ENCODE assay signal across 11 cellular contexts in the genomic region with DNA sequence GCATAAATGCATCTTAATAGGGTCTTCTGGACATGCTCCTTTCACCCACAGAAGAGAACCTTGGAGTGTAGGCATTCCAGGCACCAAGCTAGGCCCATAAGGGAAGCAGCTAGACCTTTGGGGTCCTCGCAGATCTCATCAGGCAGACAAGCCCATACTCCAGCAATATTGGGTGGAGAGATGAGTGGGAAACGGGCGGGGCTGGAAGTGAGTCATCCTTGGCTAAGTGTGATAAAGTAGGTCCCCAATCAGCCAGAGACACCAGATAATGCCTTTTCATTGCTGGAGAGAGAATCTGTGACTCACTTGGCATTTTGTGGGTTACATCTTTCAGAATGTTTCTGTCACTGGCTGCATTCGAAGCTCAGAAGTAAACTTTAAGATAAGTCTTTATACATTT.
DNase-seq lines count a peak whose midpoint lies in the region; ATAC-seq, FAIRE-seq and TF ChIP-seq lines count a peak whose summit lies in the region.
"Had no signal": no experiment of that assay in that cellular context is flagged by ENCODE, and none has a peak within 500 bp of the region (broad histone marks: within the 10 kb centered on the region; RNA-seq: fewer than 3 reads in every experiment).

No MANE protein-coding gene starts in this region.

- peak; percentile 58 for FAIRE-seq in K562 (lab: Jason Lieb, UNC)
- FAIRE-seq: endometrium, GM12878 had no signal

- H3K27me3 ChIP-seq in SK-N-SH (ENCODE audit: insufficient read depth) = no peaks in the 10 kb centered on the region
- no peaks in the 10 kb centered on the region for H3K27me3 ChIP-seq in K562 (ENCODE audit: control insufficient read depth in 2 of 2, insufficient read depth in 2 of 2, low read length in 2 of 2)

- TF ChIP-seq EP300 in SK-N-SH (IDR thresholded peaks at IDR 0.05; ENCODE audit: borderline replicate concordance in 1 of 2, low read depth in 1 of 2, low read length in 1 of 2) = no peak
- TF ChIP-seq EP300 in K562 (IDR thresholded peaks at IDR 0.05; ENCODE audit: low read length) = no peak

- 3% methylated on average over 4 of the region's 4 CpGs for WGBS in SK-N-SH (ENCODE audit: low lambda C conversion rate)
- 0% methylated on average over 4 of the region's 4 CpGs for WGBS in K562 (ENCODE audit: insufficient coverage, low coverage, missing lambda C conversion rate)

- intact Hi-C loops in K562 (cut with micrococcal nuclease) = no loop called here
- intact Hi-C loops in mucosa of descending colon (cut with DNase I, micrococcal nuclease) = no loop called here

- POLR2A ChIA-PET in SK-N-SH (lab: Yijun Ruan, JAX) (no interaction called here), K562 (lab: Yijun Ruan, JAX) (interaction anchor here (0.6 kb wide), 1 partner anchor 344 kb away, joined by 3 read pairs; no protein-coding TSS in a partner anchor)

- no TSS peak for BruUV-seq in K562 (replicated peaks; lab: Mats Ljungman, UMichigan)

- H2AFZ ChIP-seq in SK-N-SH (ENCODE audit: low read depth) = no peak overlapping the region
- no peak overlapping the region for H2AFZ ChIP-seq in K562 (ENCODE audit: low read depth, low read length)

- H3K9me3 ChIP-seq in SK-N-SH = no peaks in the 10 kb centered on the region
- no peaks in the 10 kb centered on the region for H3K9me3 ChIP-seq in K562 (replicated peaks; ENCODE audit: control insufficient read depth, insufficient read depth, low read depth, low read length)
- H3K9me3 ChIP-seq in mucosa of descending colon = no peaks in the 10 kb centered on the region

- TF ChIP-seq CTCF in SK-N-SH (IDR thresholded peaks at IDR 0.05) (no peak), K562 (IDR thresholded peaks at IDR 0.05 in 2 of 3, conservative IDR thresholded peaks at IDR 0.05 in 1 of 3; ENCODE audit: insufficient read depth in 2 of 3, low read depth in 1 of 3, low read length in 3 of 3) (no peak), mucosa of descending colon (IDR thresholded peaks at IDR 0.05) (no peak)

- H3K27ac ChIP-seq in SK-N-SH (ENCODE audit: low read depth in 2 of 2, low read length in 1 of 2) (no peak overlapping the region), K562 (ENCODE audit: extremely low read depth, low read depth, low read length) (no peak overlapping the region)
- H3K27ac ChIP-seq: VCaP had no signal

- in situ Hi-C loops in K562 (cut with MboI) = loop anchor here (10.0 to 25.0 kb wide), 3 partner anchors 335 to 787 kb away; no protein-coding TSS in a partner anchor

- no peaks in the 10 kb centered on the region for H3K4me1 ChIP-seq in SK-N-SH (ENCODE audit: control insufficient read depth in 1 of 2, insufficient read depth in 2 of 2, low read depth in 1 of 2, low read length in 1 of 2)
- H3K4me1 ChIP-seq in K562 (replicated peaks in 1 of 2; ENCODE audit: control insufficient read depth in 2 of 2, insufficient read depth in 2 of 2, low read length in 2 of 2) = no peaks in the 10 kb centered on the region; a peak in 1 of 5 replicates
- H3K4me1 ChIP-seq in mucosa of descending colon (ENCODE audit: low read depth) = no peaks in the 10 kb centered on the region

- CTCF ChIA-PET in SK-N-SH (lab: Yijun Ruan, JAX) (interaction anchor here (1.1 to 2.8 kb wide), 4 partner anchors 9 to 780 kb away, joined by 4 to 9 read pairs (median 4); no protein-coding TSS in a partner anchor), K562 (lab: Yijun Ruan, JAX; ENCODE audit: low intra/inter-chr PET ratio) (no interaction called here)

- no peaks in the 10 kb centered on the region for H3K9me2 ChIP-seq in SK-N-SH

- peak; percentile 12 for DNase-seq in HK-2 (ENCODE audit: unreplicated experiment)
- no peak for DNase-seq in SK-N-SH
- peak; percentile 20 to 49 (median 44) for DNase-seq in K562 (ENCODE audit: extremely low read depth in 1 of 4, low spot score in 3 of 4)
- DNase-seq in stimulated activated CD4-positive, alpha-beta T cell treated with anti-CD3 and anti-CD28 coated beads, TNF-alpha, amount 100 ng/mL, for 24 hours (ENCODE audit: low read depth in 3 of 3) = peak; percentile 8 to 59 (median 15)
- DNase-seq in GDM1 (lab: John Stamatoyannopoulos, UW) = no peak
- DNase-seq in NCI-H2029 (lab: John Stamatoyannopoulos, UW) = no peak
- DNase-seq in mucosa of descending colon = no peak
- DNase-seq: NCI-H187 had no signal

- TF ChIP-seq RAD21 in SK-N-SH (IDR thresholded peaks at IDR 0.05; ENCODE audit: low read length) (no peak), K562 (CRISPR knock-in tag; conservative IDR thresholded peaks at IDR 0.05 in 1 of 2, IDR thresholded peaks at IDR 0.05 in 1 of 2) (no peak)

- H3K9ac ChIP-seq in SK-N-SH (no peak overlapping the region), K562 (ENCODE audit: insufficient read depth in 1 of 2, low read depth in 2 of 2, low read length in 2 of 2) (no peak overlapping the region)

- no peaks in the 10 kb centered on the region for H3K79me2 ChIP-seq in SK-N-SH (ENCODE audit: insufficient read depth)
- H3K79me2 ChIP-seq in K562 (ENCODE audit: control insufficient read depth, insufficient read depth, low read length) = no peaks in the 10 kb centered on the region

- H3K4me3 ChIP-seq in SK-N-SH (ENCODE audit: low read depth in 2 of 2, low read length in 1 of 2) = no peak overlapping the region
- H3K4me3 ChIP-seq in K562 = no peak overlapping the region
- H3K4me3 ChIP-seq in mucosa of descending colon = no peak overlapping the region
- H3K4me3 ChIP-seq: GM12878 had no signal

- peak; percentile 55; the same call in 2 of the 3 replicates for ATAC-seq in K562
- no peak for ATAC-seq in mucosa of descending colon
- ATAC-seq: GM12878 had no signal

- H3K36me3 ChIP-seq in SK-N-SH (replicated peaks in 1 of 2; ENCODE audit: control insufficient read depth in 1 of 2, insufficient read depth in 2 of 2, low read length in 1 of 2) (no peaks in the 10 kb centered on the region), K562 (ENCODE audit: control insufficient read depth, insufficient read depth, low read length) (no peaks in the 10 kb centered on the region), mucosa of descending colon (ENCODE audit: low read depth) (no peaks in the 10 kb centered on the region)

- H3F3A ChIP-seq in SK-N-SH (replicated peaks; ENCODE audit: insufficient read depth) = no peaks in the 10 kb centered on the region

- H3K9me1 ChIP-seq in K562 (ENCODE audit: control insufficient read depth, insufficient read depth, low read length) = no peaks in the 10 kb centered on the region

- no peak overlapping the region for H3K4me2 ChIP-seq in SK-N-SH
- H3K4me2 ChIP-seq in K562 (ENCODE audit: insufficient read depth, low read length) = no peak overlapping the region; the same call in 1 of the 2 replicates

- H4K20me1 ChIP-seq in SK-N-SH (ENCODE audit: insufficient read depth) (no peaks in the 10 kb centered on the region), K562 (replicated peaks; ENCODE audit: control insufficient read depth, insufficient read depth, low read length) (no peaks in the 10 kb centered on the region)

- TF ChIP-seq POLR2A in K562 (conservative IDR thresholded peaks at IDR 0.05) = no peak

TF ChIP-seq in SK-N-SH, 30 proteins besides CTCF, POLR2A, EP300 and RAD21:
- TF ChIP-seq, protein P1, sequence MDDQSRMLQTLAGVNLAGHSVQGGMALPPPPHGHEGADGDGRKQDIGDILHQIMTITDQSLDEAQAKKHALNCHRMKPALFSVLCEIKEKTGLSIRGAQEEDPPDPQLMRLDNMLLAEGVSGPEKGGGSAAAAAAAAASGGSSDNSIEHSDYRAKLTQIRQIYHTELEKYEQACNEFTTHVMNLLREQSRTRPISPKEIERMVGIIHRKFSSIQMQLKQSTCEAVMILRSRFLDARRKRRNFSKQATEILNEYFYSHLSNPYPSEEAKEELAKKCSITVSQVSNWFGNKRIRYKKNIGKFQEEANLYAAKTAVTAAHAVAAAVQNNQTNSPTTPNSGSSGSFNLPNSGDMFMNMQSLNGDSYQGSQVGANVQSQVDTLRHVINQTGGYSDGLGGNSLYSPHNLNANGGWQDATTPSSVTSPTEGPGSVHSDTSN (IDR thresholded peaks at IDR 0.05) = no peak
- TF ChIP-seq FOSL2 (IDR thresholded peaks at IDR 0.05; ENCODE audit: borderline replicate concordance, low read depth) = 0 out of 2 replicates have a peak, but pooled peaks have one; percentile 20
TF ChIP-seq in SK-N-SH: peak in this region for 1.

TF ChIP-seq in K562, 482 proteins besides CTCF, POLR2A, EP300 and RAD21 (continues in another document):
- TF ChIP-seq CBFA2T3 (IDR thresholded peaks at IDR 0.05) = peak; percentile 63
- peak; percentile 46 for TF ChIP-seq TEAD4 (IDR thresholded peaks at IDR 0.05; ENCODE audit: low read length)
- TF ChIP-seq TEAD4 (CRISPR knock-in tag; IDR thresholded peaks at IDR 0.05; ENCODE audit: borderline replicate concordance) = no peak
- TF ChIP-seq, protein P2, sequence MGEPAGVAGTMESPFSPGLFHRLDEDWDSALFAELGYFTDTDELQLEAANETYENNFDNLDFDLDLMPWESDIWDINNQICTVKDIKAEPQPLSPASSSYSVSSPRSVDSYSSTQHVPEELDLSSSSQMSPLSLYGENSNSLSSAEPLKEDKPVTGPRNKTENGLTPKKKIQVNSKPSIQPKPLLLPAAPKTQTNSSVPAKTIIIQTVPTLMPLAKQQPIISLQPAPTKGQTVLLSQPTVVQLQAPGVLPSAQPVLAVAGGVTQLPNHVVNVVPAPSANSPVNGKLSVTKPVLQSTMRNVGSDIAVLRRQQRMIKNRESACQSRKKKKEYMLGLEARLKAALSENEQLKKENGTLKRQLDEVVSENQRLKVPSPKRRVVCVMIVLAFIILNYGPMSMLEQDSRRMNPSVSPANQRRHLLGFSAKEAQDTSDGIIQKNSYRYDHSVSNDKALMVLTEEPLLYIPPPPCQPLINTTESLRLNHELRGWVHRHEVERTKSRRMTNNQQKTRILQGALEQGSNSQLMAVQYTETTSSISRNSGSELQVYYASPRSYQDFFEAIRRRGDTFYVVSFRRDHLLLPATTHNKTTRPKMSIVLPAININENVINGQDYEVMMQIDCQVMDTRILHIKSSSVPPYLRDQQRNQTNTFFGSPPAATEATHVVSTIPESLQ (CRISPR knock-in tag; IDR thresholded peaks at IDR 0.05) = no peak
- TF ChIP-seq CREM (IDR thresholded peaks at IDR 0.05; ENCODE audit: low read depth) = peak; percentile 18; the same call in 1 of the 2 replicates
- TF ChIP-seq PRPF4 (IDR thresholded peaks at IDR 0.05; ENCODE audit: insufficient read depth, low read depth, low read length, poor library complexity, severe bottlenecking) = no peak
- TF ChIP-seq, protein P3, sequence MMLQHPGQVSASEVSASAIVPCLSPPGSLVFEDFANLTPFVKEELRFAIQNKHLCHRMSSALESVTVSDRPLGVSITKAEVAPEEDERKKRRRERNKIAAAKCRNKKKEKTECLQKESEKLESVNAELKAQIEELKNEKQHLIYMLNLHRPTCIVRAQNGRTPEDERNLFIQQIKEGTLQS (IDR thresholded peaks at IDR 0.05) = peak; percentile 75
- TF ChIP-seq, protein P3 (CRISPR knock-in tag; conservative IDR thresholded peaks at IDR 0.05) = no peak
- TF ChIP-seq FOS (IDR thresholded peaks at IDR 0.05; ENCODE audit: extremely low read depth, insufficient read length) = no peak
- TF ChIP-seq FOSL1 (tag; conservative IDR thresholded peaks at IDR 0.05) = peak; percentile 95
- peak; percentile 60; the same call in 1 of the 2 replicates for TF ChIP-seq ARID1B (IDR thresholded peaks at IDR 0.05)

Comparison
In these comparisons a context has a peak if more than half of its experiments do, and no peak if none do; other contexts are left out.
1. DNase-seq: peak in HK-2 (single experiment), K562 (4 of 4) and stimulated activated CD4-positive, alpha-beta T cell treated with anti-CD3 and anti-CD28 coated beads, TNF-alpha, amount 100 ng/mL, for 24 hours (3 of 3); none in SK-N-SH (single experiment), GDM1 (single experiment), NCI-H2029 (single experiment) and mucosa of descending colon (0 of 3).